In the genomic region with DNA sequence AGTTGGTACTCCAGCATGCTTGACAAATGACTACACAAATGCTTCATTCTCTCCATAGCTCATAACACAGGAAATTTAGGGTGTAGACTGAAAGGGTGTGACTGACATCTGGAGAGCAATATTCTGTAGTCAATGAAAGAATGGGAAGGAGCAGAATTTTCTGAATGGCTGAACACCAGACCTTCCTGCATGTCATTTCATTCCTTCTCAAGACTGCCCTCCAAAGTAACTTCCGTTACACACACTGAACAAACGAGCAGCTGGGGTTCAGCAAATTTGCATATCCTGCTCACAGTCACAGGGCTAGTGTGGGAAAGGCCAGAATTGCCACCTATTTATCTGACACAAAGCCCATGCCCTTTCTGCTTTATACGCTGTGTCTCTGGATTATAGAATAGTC, we compare ENCODE assay signal across 11 cellular contexts.
DNase-seq lines count a peak whose midpoint lies in the region; ATAC-seq, FAIRE-seq and TF ChIP-seq lines count a peak whose summit lies in the region.
"Had no signal": no experiment of that assay in that cellular context is flagged by ENCODE, and none has a peak within 500 bp of the region (broad histone marks: within the 10 kb centered on the region; RNA-seq: fewer than 3 reads in every experiment).

No MANE protein-coding gene starts in this region.

- DNase-seq in endothelial cell (ENCODE audit: low spot score) (peak; percentile 25), HepG2 (ENCODE audit: low spot score) (no peak), NCI-H524 treated with DMSO at 0.1 percent for 48 hours (lab: John Stamatoyannopoulos, UW) (no peak), HTR-8/SVneo (ENCODE audit: insufficient read length, low spot score) (no peak), DMS114 treated with DMSO at 0.1 percent for 48 hours (lab: John Stamatoyannopoulos, UW; ENCODE audit: unreplicated experiment) (no peak)
- DNase-seq: activated effector memory CD4-positive, alpha-beta T cell treated with Interleukin-2 at 50 U/mL for 16 hours; Kasumi-1 had no signal

- in situ Hi-C loops in HepG2 (cut with HindIII; ENCODE audit: extremely low pct_ligation_motif_present, low pct_unique_long_range_greater_than_20kb): no loop called here

- H3K36me3 Mint-ChIP-seq in endothelial cell (ENCODE audit: low read depth, unreplicated experiment): no peaks in the 10 kb centered on the region

- H3K4me3 Mint-ChIP-seq in endothelial cell (ENCODE audit: unreplicated experiment): no peak overlapping the region

- no peaks in the 10 kb centered on the region for H3K36me3 ChIP-seq in HepG2 (replicated peaks in 1 of 2; ENCODE audit: control insufficient read depth in 1 of 2, insufficient read depth in 2 of 2, low read length in 2 of 2)
- H3K36me3 ChIP-seq: esophagus muscularis mucosa had no signal

- POLR2A ChIA-PET in HepG2 (lab: Yijun Ruan, JAX): no interaction called here

- H3K9ac ChIP-seq in HepG2 (ENCODE audit: insufficient read depth, low read depth, low read length): no peak overlapping the region

- no peaks in the 10 kb centered on the region for H3K9me3 Mint-ChIP-seq in endothelial cell (ENCODE audit: unreplicated experiment)

- no peaks in the 10 kb centered on the region for H3K4me1 ChIP-seq in HepG2 (ENCODE audit: insufficient read depth, low read length)

- intact Hi-C loops in HepG2 (cut with micrococcal nuclease; ENCODE audit: unreplicated experiment): no loop called here

- no peaks in the 10 kb centered on the region for H3K27me3 Mint-ChIP-seq in endothelial cell (ENCODE audit: unreplicated experiment)

- 38% methylated on average over 3 of the region's 3 CpGs for WGBS in HepG2 (ENCODE audit: low lambda C conversion rate)

- no peaks in the 10 kb centered on the region for H3K79me2 ChIP-seq in HepG2 (ENCODE audit: insufficient read depth, low read length)

- no peak overlapping the region for H2AFZ ChIP-seq in HepG2 (ENCODE audit: low read length)

- no peak overlapping the region for H3K4me3 ChIP-seq in HepG2 (replicated peaks in 1 of 3; ENCODE audit: insufficient read depth in 1 of 3, low read depth in 2 of 3, low read length in 3 of 3)
- H3K4me3 ChIP-seq: esophagus muscularis mucosa had no signal

- no peak overlapping the region for H3K4me2 ChIP-seq in HepG2 (ENCODE audit: low read depth, low read length)

- TF ChIP-seq CTCF in endothelial cell (IDR thresholded peaks at IDR 0.05; ENCODE audit: unreplicated experiment) (no peak), HepG2 (CRISPR knock-in tag; IDR thresholded peaks at IDR 0.05) (no peak)

- TF ChIP-seq EP300 in HepG2 (IDR thresholded peaks at IDR 0.05; ENCODE audit: low read depth in 2 of 2, low read length in 2 of 2): no peak
- no peak for TF ChIP-seq EP300 in HepG2 (CRISPR knock-in tag; IDR thresholded peaks at IDR 0.05; ENCODE audit: borderline replicate concordance)

- no peak for FAIRE-seq in HepG2 (lab: Jason Lieb, UNC)
- FAIRE-seq in HTR-8/SVneo (lab: Jason Lieb, UNC): no peak

- no TSS peak for BruUV-seq in HepG2 (replicated peaks; lab: Mats Ljungman, UMichigan)

- peak overlapping the region; percentile 39 for H3K27ac Mint-ChIP-seq in endothelial cell (ENCODE audit: unreplicated experiment)

- CTCF ChIA-PET in HepG2 (lab: Yijun Ruan, JAX; ENCODE audit: low intra/inter-chr PET ratio, low total read pairs): no interaction called here

- H3K4me1 Mint-ChIP-seq in endothelial cell (ENCODE audit: unreplicated experiment): peaks cover 11% of the 10 kb centered on the region

- H4K20me1 ChIP-seq in HepG2 (ENCODE audit: insufficient read depth, low read length): no peaks in the 10 kb centered on the region

- TF ChIP-seq RAD21 in HepG2 (CRISPR knock-in tag; IDR thresholded peaks at IDR 0.05): no peak

- TF ChIP-seq POLR2A in HepG2 (IDR thresholded peaks at IDR 0.05; ENCODE audit: insufficient read depth in 1 of 2, low read depth in 2 of 2, low read length in 2 of 2): no peak

- no peaks in the 10 kb centered on the region for H3K9me3 ChIP-seq in HepG2 (ENCODE audit: low read length)
- H3K9me3 ChIP-seq: esophagus muscularis mucosa had no signal

- peak; percentile 99 for ATAC-seq in GM18502 (IDR thresholded peaks at IDR 0.05; ENCODE audit: poor library complexity, unreplicated experiment)
- ATAC-seq in GM21367 (IDR thresholded peaks at IDR 0.05; ENCODE audit: unreplicated experiment): peak; percentile 99
- peak; percentile 99 for ATAC-seq in HG03135 (IDR thresholded peaks at IDR 0.05; ENCODE audit: unreplicated experiment)
- ATAC-seq in HepG2: no peak

- no peaks in the 10 kb centered on the region; a peak in 1 of 5 replicates for H3K27me3 ChIP-seq in HepG2 (ENCODE audit: control insufficient read depth in 1 of 2, insufficient read depth in 2 of 2, low read length in 2 of 2)
- H3K27me3 ChIP-seq: esophagus muscularis mucosa had no signal

- no peak overlapping the region for H3K27ac ChIP-seq in HepG2 (ENCODE audit: extremely low read length, insufficient read depth, low read length)
- H3K27ac ChIP-seq: esophagus muscularis mucosa had no signal

TF ChIP-seq in HepG2, 621 proteins besides CTCF, POLR2A, EP300 and RAD21:
- TF ChIP-seq, protein P1, sequence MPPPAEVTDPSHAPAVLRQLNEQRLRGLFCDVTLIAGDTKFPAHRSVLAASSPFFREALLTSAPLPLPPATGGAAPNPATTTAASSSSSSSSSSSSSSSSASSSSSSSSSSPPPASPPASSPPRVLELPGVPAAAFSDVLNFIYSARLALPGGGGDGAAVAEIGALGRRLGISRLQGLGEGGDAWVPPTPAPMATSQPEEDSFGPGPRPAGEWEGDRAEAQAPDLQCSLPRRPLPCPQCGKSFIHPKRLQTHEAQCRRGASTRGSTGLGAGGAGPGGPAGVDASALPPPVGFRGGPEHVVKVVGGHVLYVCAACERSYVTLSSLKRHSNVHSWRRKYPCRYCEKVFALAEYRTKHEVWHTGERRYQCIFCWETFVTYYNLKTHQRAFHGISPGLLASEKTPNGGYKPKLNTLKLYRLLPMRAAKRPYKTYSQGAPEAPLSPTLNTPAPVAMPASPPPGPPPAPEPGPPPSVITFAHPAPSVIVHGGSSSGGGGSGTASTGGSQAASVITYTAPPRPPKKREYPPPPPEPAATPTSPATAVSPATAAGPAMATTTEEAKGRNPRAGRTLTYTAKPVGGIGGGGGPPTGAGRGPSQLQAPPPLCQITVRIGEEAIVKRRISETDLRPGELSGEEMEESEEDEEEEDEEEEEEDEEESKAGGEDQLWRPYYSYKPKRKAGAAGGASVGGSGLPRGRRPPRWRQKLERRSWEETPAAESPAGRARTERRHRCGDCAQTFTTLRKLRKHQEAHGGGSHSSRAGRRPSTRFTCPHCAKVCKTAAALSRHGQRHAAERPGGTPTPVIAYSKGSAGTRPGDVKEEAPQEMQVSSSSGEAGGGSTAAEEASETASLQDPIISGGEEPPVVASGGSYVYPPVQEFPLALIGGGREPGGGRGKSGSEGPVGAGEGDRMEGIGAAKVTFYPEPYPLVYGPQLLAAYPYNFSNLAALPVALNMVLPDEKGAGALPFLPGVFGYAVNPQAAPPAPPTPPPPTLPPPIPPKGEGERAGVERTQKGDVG (CRISPR knock-in tag; IDR thresholded peaks at IDR 0.05; ENCODE audit: borderline replicate concordance): no peak
